ENCODE assay signal across 14 cellular contexts in genomic region chr12:53225635-53226424, GRCh38. TPM values are rescaled to one million over a fixed set of nuclear protein-coding genes. Genes with fewer than 3 reads are reported as not detected.
DNase-seq lines count a peak whose midpoint lies in the region; ATAC-seq and TF ChIP-seq lines count a peak whose summit lies in the region.
"Had no signal": no experiment of that assay in that cellular context is flagged by ENCODE, and none has a peak within 500 bp of the region (broad histone marks: within the 10 kb centered on the region; RNA-seq: fewer than 3 reads in every experiment).

No MANE protein-coding gene starts in this region.

- peaks cover 0 to 2% (median 0%) of the 10 kb centered on the region in 11 donors for H3K9me3 Mint-ChIP-seq in naive thymus-derived CD4-positive, alpha-beta T cell
- H3K9me3 Mint-ChIP-seq: immature natural killer cell had no signal

- TF ChIP-seq CTCF in left ventricle myocardium inferior (IDR thresholded peaks at IDR 0.05; ENCODE audit: borderline replicate concordance) (no peak), breast epithelium (IDR thresholded peaks at IDR 0.05) (no peak)

- no peak for ATAC-seq in naive thymus-derived CD4-positive, alpha-beta T cell

- peaks cover 0 to 7% (median 0%) of the 10 kb centered on the region in 5 donors for H3K36me3 Mint-ChIP-seq in naive thymus-derived CD4-positive, alpha-beta T cell

- H3K27me3 ChIP-seq in left ventricle myocardium inferior (ENCODE audit: low read depth) (no peaks in the 10 kb centered on the region), breast epithelium (no peaks in the 10 kb centered on the region)
- H3K27me3 ChIP-seq in naive thymus-derived CD4-positive, alpha-beta T cell (ENCODE audit: control insufficient read depth in 2 of 2, insufficient read depth in 2 of 2, low read length in 2 of 2): no peaks in the 10 kb centered on the region
- H3K27me3 ChIP-seq: upper lobe of left lung had no signal

- peaks cover 37 to 78% (median 70%) of the 10 kb centered on the region in 7 donors for H3K4me1 Mint-ChIP-seq in naive thymus-derived CD4-positive, alpha-beta T cell

- H3K36me3 ChIP-seq in left ventricle myocardium inferior (no peaks in the 10 kb centered on the region), breast epithelium (no peaks in the 10 kb centered on the region)
- no peaks in the 10 kb centered on the region for H3K36me3 ChIP-seq in naive thymus-derived CD4-positive, alpha-beta T cell (ENCODE audit: control insufficient read depth in 2 of 3, insufficient read depth in 3 of 3, low read length in 3 of 3)

- POLR2A ChIA-PET in naive thymus-derived CD4-positive, alpha-beta T cell (lab: Charles Lee): interaction anchor here (1.0 to 1.6 kb wide), 5 partner anchors 10 to 45 kb away, joined by 3 to 5 read pairs (median 5); partner anchors contain the start of genes CSAD and ZNF740

- peak overlapping the region; percentile 12 to 89 (median 81) for H3K27ac Mint-ChIP-seq in naive thymus-derived CD4-positive, alpha-beta T cell

- intact Hi-C loops in left ventricle myocardium inferior (cut with micrococcal nuclease): no loop called here
- intact Hi-C loops in cardiac septum (cut with DNase I): no loop called here
- intact Hi-C loops in breast epithelium (cut with DNase I; ENCODE audit: low total_unique reads): no loop called here
- intact Hi-C loops in naive thymus-derived CD4-positive, alpha-beta T cell (cut with micrococcal nuclease): no loop called here

- H3K9me3 ChIP-seq in left ventricle myocardium inferior (replicated peaks) (no peaks in the 10 kb centered on the region), breast epithelium (no peaks in the 10 kb centered on the region)
- no peaks in the 10 kb centered on the region for H3K9me3 ChIP-seq in naive thymus-derived CD4-positive, alpha-beta T cell (ENCODE audit: control insufficient read depth in 2 of 3, low read length in 3 of 3)
- H3K9me3 ChIP-seq: upper lobe of left lung had no signal

- H3K4me1 ChIP-seq in left ventricle myocardium inferior (peaks cover 40% of the 10 kb centered on the region), breast epithelium (peaks cover 14 to 61% of the 10 kb centered on the region in 2 donors)
- H3K4me1 ChIP-seq in naive thymus-derived CD4-positive, alpha-beta T cell (ENCODE audit: control insufficient read depth in 2 of 2, insufficient read depth in 2 of 2, low read length in 2 of 2): peaks cover 27 to 37% of the 10 kb centered on the region in 2 donors

- H3K27me3 Mint-ChIP-seq in naive thymus-derived CD4-positive, alpha-beta T cell: no peaks in the 10 kb centered on the region

- DNase-seq in left ventricle myocardium inferior (no peak), cardiac septum (ENCODE audit: low spot score) (no peak), breast epithelium (ENCODE audit: low spot score in 2 of 2) (no peak), AG08396 (ENCODE audit: low spot score) (no peak), glomerular visceral epithelial cell (ENCODE audit: extremely low spot score) (no peak), cerebellum (ENCODE audit: low spot score) (no peak), NCI-H1092 (lab: John Stamatoyannopoulos, UW) (no peak)
- no peak for DNase-seq in naive thymus-derived CD4-positive, alpha-beta T cell
- DNase-seq: activated T-cell treated with anti-CD3 and anti-CD28 coated beads for 4 hours; effector CD4-positive, alpha-beta T cell; immature natural killer cell; NCI-H748 treated with DMSO at 0.1 percent for 48 hours; upper lobe of left lung had no signal

- TF ChIP-seq POLR2A in breast epithelium (IDR thresholded peaks at IDR 0.05): no peak

- peak overlapping the region in 6 of 10 donors; percentile 22 to 100 (median 88) for H3K4me3 Mint-ChIP-seq in naive thymus-derived CD4-positive, alpha-beta T cell

- H3K27ac ChIP-seq in left ventricle myocardium inferior (replicated peaks): peak overlapping the region; percentile 100
- H3K27ac ChIP-seq in breast epithelium: peak overlapping the region; percentile 91 to 99
- H3K27ac ChIP-seq in naive thymus-derived CD4-positive, alpha-beta T cell (ENCODE audit: low read depth, low read length): no peak overlapping the region
- H3K27ac ChIP-seq: HL-60 had no signal

- H3K4me3 ChIP-seq in left ventricle myocardium inferior (no peak overlapping the region), breast epithelium (peak overlapping the region in 1 of 3 donors; percentile 5)
- H3K4me3 ChIP-seq in naive thymus-derived CD4-positive, alpha-beta T cell (ENCODE audit: low read length): no peak overlapping the region
- H3K4me3 ChIP-seq: upper lobe of left lung had no signal

- CTCF ChIA-PET in naive thymus-derived CD4-positive, alpha-beta T cell (lab: Charles Lee): interaction anchor here (0.6 to 1.0 kb wide), 2 partner anchors 11 to 12 kb away, joined by 3 to 4 read pairs; no protein-coding TSS in a partner anchor

RNA-seq across cellular contexts. Expression of gene RARG, which starts 6.2 kb away (rescaled TPM):
- total RNA-seq in left ventricle myocardium inferior (14.9 TPM), cardiac septum (21.2 TPM), breast epithelium (10 to 100 TPM; 12.2 to 39.8 (median 23.3) TPM), cerebellum (2.9 TPM)
- total RNA-seq in naive thymus-derived CD4-positive, alpha-beta T cell: 10 to 100 TPM; 22.4 to 73.1 (median 57.4) TPM
- 10 to 100 TPM in 1 of 2 donors, 1 to 10 TPM in 1; 6.4 to 17.2 TPM for polyA plus RNA-seq in naive thymus-derived CD4-positive, alpha-beta T cell

RNA-seq across cellular contexts. Expression of gene ITGB7, which starts 18.8 kb away (rescaled TPM):
- 1.1 TPM for total RNA-seq in left ventricle myocardium inferior
- 1.4 TPM for total RNA-seq in cardiac septum
- total RNA-seq in breast epithelium: 1 to 10 TPM; 1.1 to 2.9 (median 2.9) TPM
- 100 to 1,000 TPM; 208 to 760 (median 408) TPM for total RNA-seq in naive thymus-derived CD4-positive, alpha-beta T cell
- polyA plus RNA-seq in naive thymus-derived CD4-positive, alpha-beta T cell: 100 to 1,000 TPM; 191 to 205 TPM
- total RNA-seq in cerebellum: not detected

RNA-seq across cellular contexts. Expression of gene ESPL1, which starts 42.3 kb away (rescaled TPM):
- total RNA-seq in left ventricle myocardium inferior: 0.36 TPM
- total RNA-seq in cardiac septum: 0.16 TPM
- total RNA-seq in breast epithelium: 1 to 10 TPM in 2 of 3 donors, under 1 TPM in 1; 0.33 to 1.3 (median 1.2) TPM
- 10 to 100 TPM in 1 of 5 experiments, 1 to 10 TPM in 2, under 1 TPM in 2; 0.08 to 65.4 (median 1.1) TPM for total RNA-seq in naive thymus-derived CD4-positive, alpha-beta T cell
- not detected for polyA plus RNA-seq in naive thymus-derived CD4-positive, alpha-beta T cell
- 5.1 TPM for total RNA-seq in cerebellum

RNA-seq across cellular contexts. Expression of gene CSAD, which starts 45.1 kb away (rescaled TPM):
- total RNA-seq in left ventricle myocardium inferior (12.2 TPM), cardiac septum (16.5 TPM), breast epithelium (10 to 100 TPM; 60.2 to 74.1 (median 68.8) TPM), cerebellum (27.9 TPM)
- 10 to 100 TPM; 34.1 to 76.3 (median 69.1) TPM for total RNA-seq in naive thymus-derived CD4-positive, alpha-beta T cell
- 1 to 10 TPM; 1.3 to 2.1 TPM for polyA plus RNA-seq in naive thymus-derived CD4-positive, alpha-beta T cell

RNA-seq across cellular contexts. Expression of gene ZNF740, which starts 45.3 kb away (rescaled TPM):
- total RNA-seq in left ventricle myocardium inferior (26.5 TPM), cardiac septum (19.2 TPM), breast epithelium (10 to 100 TPM; 17.9 to 22.0 (median 19.3) TPM), cerebellum (24.6 TPM)
- 100 to 1,000 TPM in 2 of 5 experiments, 10 to 100 TPM in 3; 37.2 to 135 (median 49.5) TPM for total RNA-seq in naive thymus-derived CD4-positive, alpha-beta T cell
- polyA plus RNA-seq in naive thymus-derived CD4-positive, alpha-beta T cell: 1 to 10 TPM; 3.6 to 3.8 TPM

Comparison
In these comparisons a context has a peak if more than half of its experiments do, and no peak if none do; other contexts are left out.
1. RNA of gene ITGB7, which starts 18.8 kb away (total RNA-seq): 208 to 760 TPM in naive thymus-derived CD4-positive, alpha-beta T cell; 1.1 to 2.9 TPM in breast epithelium, 1.4 TPM in cardiac septum (single experiment), 1.1 TPM in left ventricle myocardium inferior (single experiment) and not detected in cerebellum (single experiment); every median in the first group is over 10 times any median in the second.